5 cellular contexts compared by ENCODE assay signal in genomic region chr1:161636976-161637375, GRCh38. TPM values are rescaled to one million over a fixed set of nuclear protein-coding genes. Genes with fewer than 3 reads are reported as not detected.
"Had no signal": no experiment of that assay in that cellular context is flagged by ENCODE, and none has a peak within 500 bp of the region (broad histone marks: within the 10 kb centered on the region; RNA-seq: fewer than 3 reads in every experiment).

No MANE protein-coding gene starts in this region.

RNA-seq across cellular contexts. Expression of gene FCGR3B, which starts 6.0 kb away (rescaled TPM):
- total RNA-seq: activated naive CD8-positive, alpha-beta T cell treated with anti-CD3 and anti-CD28 coated beads for 36 hours; astrocyte; body of pancreas; T-helper 2 cell treated with Interferon-gamma antibody and Interleukin-4, amounts not matched to agents 100 ng/mL and 5 ng/mL, for 36 hours had no signal

RNA-seq across cellular contexts. Expression of gene FCGR2B, which starts 26.0 kb away (rescaled TPM):
- total RNA-seq: activated T-cell treated with anti-CD3 and anti-CD28 coated beads, Interleukin-2, amount 50 U/mL, for 72 hours; astrocyte had no signal
